ENCODE assay signal across 7 cellular contexts in the genomic region with DNA sequence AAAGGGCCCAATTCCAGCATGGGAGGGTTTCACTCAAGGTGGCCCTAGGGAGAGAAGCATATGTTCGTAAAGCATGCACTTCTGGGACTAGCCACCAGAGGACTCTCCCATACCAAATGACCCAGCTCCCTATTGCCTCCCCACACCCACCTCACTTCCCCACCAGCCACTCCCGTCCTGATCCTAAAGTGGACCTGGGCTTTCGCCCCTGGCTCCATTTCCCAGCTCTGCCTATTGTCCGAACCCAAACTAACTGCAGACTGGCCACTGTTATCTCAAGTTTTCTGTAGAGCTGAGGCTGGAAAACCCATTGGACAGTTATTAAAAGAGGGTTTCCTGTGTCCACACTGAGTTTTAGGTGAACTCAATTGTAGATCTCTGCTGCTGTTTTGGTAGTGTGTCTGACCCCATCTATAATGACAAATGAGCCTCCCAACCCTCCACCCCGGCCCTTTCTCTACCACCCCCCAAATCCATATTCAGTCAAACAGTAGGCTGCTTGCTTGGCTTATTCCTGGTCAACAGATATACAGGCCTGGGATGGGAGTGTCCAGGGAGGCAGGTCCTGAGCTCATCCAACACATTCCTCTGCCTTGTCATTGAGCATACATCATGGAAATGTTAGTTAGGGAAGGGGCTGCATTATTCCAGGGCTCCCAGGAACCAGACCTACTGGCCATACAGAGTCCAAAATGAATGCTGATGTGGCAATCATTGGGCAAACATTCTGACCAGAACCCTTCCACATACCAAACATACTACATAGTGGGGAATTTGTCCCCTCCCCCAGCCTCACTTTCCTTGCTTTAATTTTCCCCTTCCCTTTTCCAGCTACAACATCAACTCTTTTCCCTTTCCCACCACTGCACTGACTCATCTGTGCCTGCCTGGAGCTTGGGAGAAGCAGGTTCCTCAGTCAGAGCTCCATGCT. TPM values are rescaled to one million over a fixed set of nuclear protein-coding genes. Genes with fewer than 3 reads are reported as not detected.
DNase-seq lines count a peak whose midpoint lies in the region; ATAC-seq, FAIRE-seq and TF ChIP-seq lines count a peak whose summit lies in the region.

No MANE protein-coding gene starts in this region.

- H3K9me3 ChIP-seq in small intestine (ENCODE audit: control insufficient read depth, low read depth): no peaks in the 10 kb centered on the region

- H3K27ac ChIP-seq in small intestine (ENCODE audit: low read depth in 1 of 2, low read length in 1 of 2): no peak overlapping the region

- H3K4me3 ChIP-seq in astrocyte of the cerebellum (ENCODE audit: low read depth, low read length) (no peak overlapping the region), small intestine (ENCODE audit: low read depth in 1 of 2, low read length in 2 of 2) (no peak overlapping the region)

- DNase-seq in ELR (ENCODE audit: low read depth): peak; percentile 82
- peak; percentile 68 for DNase-seq in OCI-M1 (lab: John Stamatoyannopoulos, UW)
- DNase-seq in astrocyte of the cerebellum (ENCODE audit: low read depth): no peak
- peak; percentile 91 for DNase-seq in iPS-NIHi11 (ENCODE audit: low spot score)
- DNase-seq in small intestine: peak; percentile 53

- H3K27me3 ChIP-seq in small intestine (ENCODE audit: control insufficient read depth in 2 of 2, insufficient read depth in 2 of 2, low read length in 2 of 2): no peaks in the 10 kb centered on the region

- ATAC-seq in GM21360 (IDR thresholded peaks at IDR 0.05; ENCODE audit: unreplicated experiment): peak; percentile 83
- ATAC-seq in HG03571 (IDR thresholded peaks at IDR 0.05; ENCODE audit: unreplicated experiment): peak; percentile 87

- peaks cover 0 to 2% of the 10 kb centered on the region in 2 donors for H3K4me1 ChIP-seq in small intestine (ENCODE audit: control insufficient read depth in 2 of 2, insufficient read depth in 1 of 2, low read depth in 1 of 2, low read length in 1 of 2)

- WGBS in small intestine, 3 donors: 11 to 21% (median 15%) methylated on average over 5 of the region's 5 CpGs

- FAIRE-seq in small intestine (lab: Jason Lieb, UNC): no peak

- H3K36me3 ChIP-seq in small intestine (ENCODE audit: control insufficient read depth in 2 of 2, insufficient read depth in 2 of 2, low read length in 2 of 2): no peaks in the 10 kb centered on the region

- in situ Hi-C loops in astrocyte of the cerebellum (cut with HindIII; ENCODE audit: low sequenced_read_pairs): no loop called here

- TF ChIP-seq CTCF in astrocyte of the cerebellum (IDR thresholded peaks at IDR 0.05; ENCODE audit: low read depth, low read length, missing control alignments): peak; percentile 95

RNA-seq across cellular contexts. Expression of a gene that starts 59.2 kb away (rescaled TPM):
- 1 to 10 TPM; 2.4 to 4.3 (median 3.4) TPM for polyA plus RNA-seq in small intestine
